ENCODE assay signal across 8 cellular contexts in genomic region chr1:43348343-43348808, GRCh38. TPM values are rescaled to one million over a fixed set of nuclear protein-coding genes. Genes with fewer than 3 reads are reported as not detected.
DNase-seq lines count a peak whose midpoint lies in the region; ATAC-seq and TF ChIP-seq lines count a peak whose summit lies in the region.

No MANE protein-coding gene starts in this region.

- H3K4me1 Mint-ChIP-seq in neural crest cell = peaks cover 16% of the 10 kb centered on the region

- no peak overlapping the region for H3K27ac Mint-ChIP-seq in neural crest cell (ENCODE audit: unreplicated experiment)

- H3K36me3 ChIP-seq in GM23248 (ENCODE audit: low read depth) = no peaks in the 10 kb centered on the region
- no peaks in the 10 kb centered on the region for H3K36me3 ChIP-seq in NT2/D1 (ENCODE audit: insufficient read depth, insufficient read length, low read length)

- H2AFZ ChIP-seq in GM23248 = peak overlapping the region; percentile 78

- TF ChIP-seq CTCF in epithelial cell of esophagus (IDR thresholded peaks at IDR 0.05; ENCODE audit: insufficient read depth, low read depth, low read length, missing control alignments) (no peak), neural crest cell (conservative IDR thresholded peaks at IDR 0.05) (no peak)

- H3K79me2 ChIP-seq in GM23248 (ENCODE audit: insufficient read depth) = no peaks in the 10 kb centered on the region

- peak overlapping the region; percentile 42 for H3K9ac ChIP-seq in GM23248
- H3K9ac ChIP-seq in NT2/D1 (ENCODE audit: insufficient read length, low read depth) = peak overlapping the region; percentile 90

- peak overlapping the region; percentile 69 for H3K4me3 ChIP-seq in GM23248
- H3K4me3 ChIP-seq in NT2/D1 (ENCODE audit: insufficient read length, low read depth) = peak overlapping the region; percentile 70
- H3K4me3 ChIP-seq in epithelial cell of esophagus (ENCODE audit: low read length) = peak overlapping the region; percentile 47

- no peaks in the 10 kb centered on the region for H3K9me3 ChIP-seq in GM23248 (ENCODE audit: low read depth)
- no peaks in the 10 kb centered on the region for H3K9me3 ChIP-seq in NT2/D1 (ENCODE audit: insufficient read depth, low read length)

- in situ Hi-C loops in GM23248 (cut with MboI) = no loop called here

- H3K27me3 Mint-ChIP-seq in neural crest cell (ENCODE audit: low read depth) = peaks cover 25% of the 10 kb centered on the region

- H3K4me2 ChIP-seq in GM23248 (ENCODE audit: unreplicated experiment) = peak overlapping the region; percentile 79

- H3K27ac ChIP-seq in GM23248 = no peak overlapping the region

- H3F3A ChIP-seq in GM23248 (ENCODE audit: insufficient read depth) = peaks cover 16% of the 10 kb centered on the region

- 19% methylated on average over 22 of the region's 22 CpGs for WGBS in GM23248 (ENCODE audit: low coverage in 1 of 2, low lambda C conversion rate in 2 of 2, missing lambda C conversion rate in 2 of 2), 2 experiments

- peak overlapping the region; percentile 65 for H3K4me3 Mint-ChIP-seq in neural crest cell

- no peaks in the 10 kb centered on the region for H3K9me2 ChIP-seq in GM23248 (ENCODE audit: insufficient read depth)

- ATAC-seq in GM19397 (IDR thresholded peaks at IDR 0.05; ENCODE audit: unreplicated experiment) (no peak), GM18511 (IDR thresholded peaks at IDR 0.05; ENCODE audit: unreplicated experiment) (no peak)

- H3K36me3 Mint-ChIP-seq in neural crest cell (ENCODE audit: low read depth) = no peaks in the 10 kb centered on the region

- no peaks in the 10 kb centered on the region for H4K20me1 ChIP-seq in GM23248 (ENCODE audit: insufficient read depth)

- H3K27me3 ChIP-seq in GM23248 (replicated peaks; ENCODE audit: insufficient read depth) (no peaks in the 10 kb centered on the region), NT2/D1 (ENCODE audit: insufficient read depth, insufficient read length) (peaks cover 21% of the 10 kb centered on the region)

- no peak for DNase-seq in GM23248
- DNase-seq in NT2/D1 (ENCODE audit: low read depth, low spot score) = no peak
- DNase-seq in epithelial cell of esophagus (ENCODE audit: low read depth) = peak; percentile 38
- no peak for DNase-seq in neural crest cell (ENCODE audit: low read depth, low spot score)
- DNase-seq in NK-92 treated with Interleukin-12 subunit alpha and Interleukin-12 subunit beta, amount 100 ng/mL, for 24 hours (lab: John Stamatoyannopoulos, UW) = no peak
- DNase-seq in stimulated activated CD4-positive, alpha-beta T cell treated with anti-CD3 and anti-CD28 coated beads, Interleukin-4, amount 100 ng/mL, for 24 hours = no peak

- peaks cover 11% of the 10 kb centered on the region; the same call in 1 of the 2 replicates for H3K4me1 ChIP-seq in GM23248 (ENCODE audit: insufficient read depth)
- H3K4me1 ChIP-seq in NT2/D1 (ENCODE audit: insufficient read depth, insufficient read length) = peaks cover 13% of the 10 kb centered on the region

- no peaks in the 10 kb centered on the region for H3K9me3 Mint-ChIP-seq in neural crest cell

RNA-seq across cellular contexts. Expression of gene CDC20, which starts 10.4 kb away (rescaled TPM):
- total RNA-seq in GM23248 (2014; rRNA removed; shearing (Covaris generic)) = 50.2 and 50.9 TPM in 2 replicates
- 48.9 and 55.8 TPM in 2 replicates for polyA plus RNA-seq in GM23248 (2016; fragmentation: Nextera tagmentation; extraction: Ambion mirVana)
- total RNA-seq in neural crest cell = 180 and 196 TPM in 2 replicates

RNA-seq across cellular contexts. Expression of gene MPL, which starts 10.8 kb away (rescaled TPM):
- not detected in 2 replicates for total RNA-seq in GM23248 (2014; rRNA removed; shearing (Covaris generic))
- not detected in 2 replicates for polyA plus RNA-seq in GM23248 (2016; fragmentation: Nextera tagmentation; extraction: Ambion mirVana)
- total RNA-seq in neural crest cell = not detected in 2 replicates

RNA-seq across cellular contexts. Expression of gene ELOVL1, which starts 19.4 kb away (rescaled TPM):
- 106 and 107 TPM in 2 replicates for total RNA-seq in GM23248 (2014; rRNA removed; shearing (Covaris generic))
- polyA plus RNA-seq in GM23248 (2016; fragmentation: Nextera tagmentation; extraction: Ambion mirVana) = 152 and 155 TPM in 2 replicates
- total RNA-seq in neural crest cell = 30.8 and 31.8 TPM in 2 replicates

RNA-seq across cellular contexts. Expression of gene MED8, which starts 41.2 kb away (rescaled TPM):
- total RNA-seq in GM23248 (2014; rRNA removed; shearing (Covaris generic)) = 51.1 and 53.5 TPM in 2 replicates
- 78.3 and 80.6 TPM in 2 replicates for polyA plus RNA-seq in GM23248 (2016; fragmentation: Nextera tagmentation; extraction: Ambion mirVana)
- total RNA-seq in neural crest cell = 30.8 and 33.9 TPM in 2 replicates

RNA-seq across cellular contexts. Expression of gene SZT2, which starts 41.3 kb away (rescaled TPM):
- 12.6 and 23.8 TPM in 2 replicates for total RNA-seq in GM23248 (2014; rRNA removed; shearing (Covaris generic))
- polyA plus RNA-seq in GM23248 (2016; fragmentation: Nextera tagmentation; extraction: Ambion mirVana) = 5.6 and 6.4 TPM in 2 replicates
- total RNA-seq in neural crest cell = 39.4 and 42.0 TPM in 2 replicates
